Comparison of ENCODE assay signal across 8 cellular contexts in the genomic region with DNA sequence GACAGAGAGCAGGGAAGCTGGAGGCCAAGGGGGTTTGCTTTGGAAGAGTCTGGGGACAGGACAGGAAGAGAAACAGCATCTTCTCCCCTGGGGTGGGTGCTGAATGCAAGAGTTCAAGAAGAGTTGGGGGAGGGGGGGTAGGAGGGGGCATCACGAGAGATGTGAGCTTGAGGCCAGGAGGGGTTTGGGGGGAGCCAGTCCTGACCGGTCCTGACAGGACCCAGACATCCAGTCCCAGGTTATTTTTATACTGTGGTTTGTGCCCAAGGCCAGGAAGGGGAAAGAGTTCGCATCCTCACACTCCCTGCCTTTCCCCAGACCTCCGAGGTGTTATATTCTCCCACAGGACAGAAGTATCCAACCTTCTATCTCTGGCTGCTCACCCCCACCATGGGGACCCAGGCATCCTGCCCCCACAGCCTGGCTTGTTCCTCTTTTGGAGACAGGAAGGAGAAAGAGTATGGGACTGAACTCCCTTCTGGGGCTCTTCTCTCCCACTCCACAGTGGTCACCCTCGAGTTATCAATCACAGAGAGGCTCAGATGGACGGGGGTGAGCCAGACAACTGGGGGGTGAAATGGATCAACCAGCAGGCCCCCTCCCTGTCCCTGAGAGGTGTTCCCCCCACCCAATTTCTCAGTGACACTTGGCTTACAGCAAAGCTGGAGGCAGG. TPM values are rescaled to one million over a fixed set of nuclear protein-coding genes. Genes with fewer than 3 reads are reported as not detected.
DNase-seq lines count a peak whose midpoint lies in the region; ATAC-seq, FAIRE-seq and TF ChIP-seq lines count a peak whose summit lies in the region.

No MANE protein-coding gene starts in this region.

- CTCF ChIA-PET in A549 (lab: Yijun Ruan, JAX): interaction anchor here (0.6 to 8.5 kb wide), 8 partner anchors 8 to 370 kb away, joined by 3 to 127 read pairs (median 4); no protein-coding TSS in a partner anchor

- H3K9me3 ChIP-seq in A549 (no peaks in the 10 kb centered on the region), body of pancreas (no peaks in the 10 kb centered on the region), mononuclear cell (ENCODE audit: low read depth, low read length) (no peaks in the 10 kb centered on the region)

- FAIRE-seq in A549 (lab: Jason Lieb, UNC): no peak

- TF ChIP-seq RAD21 in A549 (conservative IDR thresholded peaks at IDR 0.05 in 1 of 2, IDR thresholded peaks at IDR 0.05 in 1 of 2): no peak

- intact Hi-C loops in body of pancreas (cut with DNase I): loop anchor here (10.0 kb wide), 1 partner anchor 209 kb away; no protein-coding TSS in a partner anchor

- no peak overlapping the region for H3K4me3 ChIP-seq in A549
- H3K4me3 ChIP-seq in HFF-Myc (replicated peaks; ENCODE audit: low read depth, low read length): peak overlapping the region; percentile 84
- H3K4me3 ChIP-seq in body of pancreas: no peak overlapping the region
- H3K4me3 ChIP-seq in mononuclear cell (ENCODE audit: low read length): peak overlapping the region; percentile 91

- DNase-seq in A549 (ENCODE audit: low read depth in 1 of 2, low spot score in 1 of 2) (no peak), HFF-Myc (ENCODE audit: extremely low read depth, low read depth) (no peak), body of pancreas (no peak), GM13977 (ENCODE audit: low spot score) (no peak), NCI-H1417 (lab: John Stamatoyannopoulos, UW) (no peak), hippocampal formation (lab: John Stamatoyannopoulos, UW) (no peak)

- POLR2A ChIA-PET in A549 (lab: Yijun Ruan, JAX): no interaction called here

- no peaks in the 10 kb centered on the region for H3K36me3 ChIP-seq in body of pancreas (replicated peaks in 1 of 2; ENCODE audit: insufficient read depth in 1 of 2, low read depth in 2 of 2)

- H3K27ac ChIP-seq in A549 (no peak overlapping the region), body of pancreas (peak overlapping the region in 3 of 4 donors; percentile 10 to 83 (median 38))

- TF ChIP-seq POLR2A in A549 (IDR thresholded peaks at IDR 0.05; ENCODE audit: low read length) (no peak), body of pancreas (IDR thresholded peaks at IDR 0.05) (no peak)

- in situ Hi-C loops in GM13977 (cut with MboI; ENCODE audit: low pct_unique_long_range_greater_than_20kb, low sequenced_read_pairs, unreplicated experiment): no loop called here

- no peak for TF ChIP-seq EP300 in A549 (IDR thresholded peaks at IDR 0.05)

- H3K4me1 ChIP-seq in A549: peaks cover 33% of the 10 kb centered on the region
- H3K4me1 ChIP-seq in body of pancreas: peaks cover 43% of the 10 kb centered on the region
- H3K4me1 ChIP-seq in mononuclear cell (ENCODE audit: insufficient read depth, low read length): peaks cover 55% of the 10 kb centered on the region

- H3K27me3 ChIP-seq in body of pancreas (no peaks in the 10 kb centered on the region), mononuclear cell (ENCODE audit: insufficient read depth, low read length) (no peaks in the 10 kb centered on the region)

- 51% methylated on average over 6 of the region's 6 CpGs for WGBS in A549 (ENCODE audit: missing lambda C conversion rate)
- WGBS in body of pancreas, 2 donors: 22 to 26% methylated on average over 6 of the region's 6 CpGs

- TF ChIP-seq CTCF in A549 (IDR thresholded peaks at IDR 0.05) (no peak), HFF-Myc (IDR thresholded peaks at IDR 0.05; ENCODE audit: low read depth, low read length, missing control alignments) (no peak), body of pancreas (IDR thresholded peaks at IDR 0.05) (no peak), GM13977 (IDR thresholded peaks at IDR 0.05; ENCODE audit: extremely low read depth, insufficient read depth, missing control alignments) (no peak)

- H3K4me2 ChIP-seq in A549: peak overlapping the region; percentile 74

- ATAC-seq in A549 (no peak), body of pancreas (no peak), HG03520 (IDR thresholded peaks at IDR 0.05; ENCODE audit: unreplicated experiment) (no peak)

TF ChIP-seq in A549, 52 proteins besides CTCF, POLR2A, EP300 and RAD21 (continues in another document):
- TF ChIP-seq JUN (IDR thresholded peaks at IDR 0.05) (no peak), PHF8 (IDR thresholded peaks at IDR 0.05; ENCODE audit: borderline replicate concordance, low read depth) (no peak), RNF2 (IDR thresholded peaks at IDR 0.05; ENCODE audit: borderline replicate concordance, low read depth) (no peak), RCOR1 (IDR thresholded peaks at IDR 0.05; ENCODE audit: low read depth, low read length) (no peak), FOSB (CRISPR knock-in tag; IDR thresholded peaks at IDR 0.05) (no peak), FOSL2 (IDR thresholded peaks at IDR 0.05) (no peak), FOSL2 (CRISPR knock-in tag; IDR thresholded peaks at IDR 0.05) (no peak), BHLHE40 (IDR thresholded peaks at IDR 0.05; ENCODE audit: low read depth, low read length) (no peak), HOXA7 (CRISPR knock-in tag; IDR thresholded peaks at IDR 0.05) (no peak)
- TF ChIP-seq, protein P1, sequence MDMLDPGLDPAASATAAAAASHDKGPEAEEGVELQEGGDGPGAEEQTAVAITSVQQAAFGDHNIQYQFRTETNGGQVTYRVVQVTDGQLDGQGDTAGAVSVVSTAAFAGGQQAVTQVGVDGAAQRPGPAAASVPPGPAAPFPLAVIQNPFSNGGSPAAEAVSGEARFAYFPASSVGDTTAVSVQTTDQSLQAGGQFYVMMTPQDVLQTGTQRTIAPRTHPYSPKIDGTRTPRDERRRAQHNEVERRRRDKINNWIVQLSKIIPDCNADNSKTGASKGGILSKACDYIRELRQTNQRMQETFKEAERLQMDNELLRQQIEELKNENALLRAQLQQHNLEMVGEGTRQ (IDR thresholded peaks at IDR 0.05): no peak
- TF ChIP-seq, protein P2, sequence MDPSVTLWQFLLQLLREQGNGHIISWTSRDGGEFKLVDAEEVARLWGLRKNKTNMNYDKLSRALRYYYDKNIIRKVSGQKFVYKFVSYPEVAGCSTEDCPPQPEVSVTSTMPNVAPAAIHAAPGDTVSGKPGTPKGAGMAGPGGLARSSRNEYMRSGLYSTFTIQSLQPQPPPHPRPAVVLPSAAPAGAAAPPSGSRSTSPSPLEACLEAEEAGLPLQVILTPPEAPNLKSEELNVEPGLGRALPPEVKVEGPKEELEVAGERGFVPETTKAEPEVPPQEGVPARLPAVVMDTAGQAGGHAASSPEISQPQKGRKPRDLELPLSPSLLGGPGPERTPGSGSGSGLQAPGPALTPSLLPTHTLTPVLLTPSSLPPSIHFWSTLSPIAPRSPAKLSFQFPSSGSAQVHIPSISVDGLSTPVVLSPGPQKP (IDR thresholded peaks at IDR 0.05; ENCODE audit: low read depth, low read length): no peak
- TF ChIP-seq, protein P3, sequence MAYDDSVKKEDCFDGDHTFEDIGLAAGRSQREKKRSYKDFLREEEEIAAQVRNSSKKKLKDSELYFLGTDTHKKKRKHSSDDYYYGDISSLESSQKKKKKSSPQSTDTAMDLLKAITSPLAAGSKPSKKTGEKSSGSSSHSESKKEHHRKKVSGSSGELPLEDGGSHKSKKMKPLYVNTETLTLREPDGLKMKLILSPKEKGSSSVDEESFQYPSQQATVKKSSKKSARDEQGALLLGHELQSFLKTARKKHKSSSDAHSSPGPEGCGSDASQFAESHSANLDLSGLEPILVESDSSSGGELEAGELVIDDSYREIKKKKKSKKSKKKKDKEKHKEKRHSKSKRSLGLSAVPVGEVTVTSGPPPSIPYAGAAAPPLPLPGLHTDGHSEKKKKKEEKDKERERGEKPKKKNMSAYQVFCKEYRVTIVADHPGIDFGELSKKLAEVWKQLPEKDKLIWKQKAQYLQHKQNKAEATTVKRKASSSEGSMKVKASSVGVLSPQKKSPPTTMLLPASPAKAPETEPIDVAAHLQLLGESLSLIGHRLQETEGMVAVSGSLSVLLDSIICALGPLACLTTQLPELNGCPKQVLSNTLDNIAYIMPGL (CRISPR knock-in tag; IDR thresholded peaks at IDR 0.05; ENCODE audit: borderline replicate concordance): no peak

RNA-seq across cellular contexts. Expression of a gene that starts 2.8 kb away (rescaled TPM):
- polyA plus RNA-seq in A549 (2011; rRNA removed) (6.2 and 7.9 TPM in 2 replicates), A549 (2017; fragmentation: RNase III; extraction: RNeasy Plus Mini Kit Qiagen cat#74134 plus additional on column Dnase treatment) (20.7 to 28.9 TPM (median 28.3 TPM) in 3 replicates)
- polyA plus RNA-seq in A549 (2012; cell fraction: cytosol; rRNA removed): 15.5 and 22.6 TPM in 2 replicates
- polyA plus RNA-seq in A549 (2012; cell fraction: nucleus; rRNA removed): 26.1 and 31.1 TPM in 2 replicates
- 6.5 and 8.2 TPM in 2 replicates for polyA minus RNA-seq in A549 (2011; rRNA and poly(A)+ RNA removed)
- total RNA-seq in body of pancreas (10 to 100 TPM; 16.6 to 34.9 TPM), mononuclear cell (39.8 TPM)

RNA-seq across cellular contexts. Expression of a gene that starts 7.5 kb away (rescaled TPM):
- polyA plus RNA-seq in A549 (2011; rRNA removed) (0.32 and 0.47 TPM in 2 replicates), A549 (2017; fragmentation: RNase III; extraction: RNeasy Plus Mini Kit Qiagen cat#74134 plus additional on column Dnase treatment) (1.5 to 3.7 TPM (median 3.1 TPM) in 3 replicates)
- 0.70 and 0.96 TPM in 2 replicates for polyA plus RNA-seq in A549 (2012; cell fraction: cytosol; rRNA removed)
- polyA plus RNA-seq in A549 (2012; cell fraction: nucleus; rRNA removed): 1.6 and 1.9 TPM in 2 replicates
- 0.12 and 0.24 TPM in 2 replicates for polyA minus RNA-seq in A549 (2011; rRNA and poly(A)+ RNA removed)
- total RNA-seq in body of pancreas (1 to 10 TPM; 1.0 to 1.3 TPM), mononuclear cell (0.10 TPM)

RNA-seq across cellular contexts. Expression of a gene that starts 12.2 kb away (rescaled TPM):
- polyA plus RNA-seq in A549 (2011; rRNA removed) (0.17 and 0.40 TPM in 2 replicates), A549 (2017; fragmentation: RNase III; extraction: RNeasy Plus Mini Kit Qiagen cat#74134 plus additional on column Dnase treatment) (0.33 to 0.39 TPM (median 0.34 TPM) in 3 replicates)
- polyA plus RNA-seq in A549 (2012; cell fraction: cytosol; rRNA removed): 0.49 and 0.54 TPM in 2 replicates
- polyA plus RNA-seq in A549 (2012; cell fraction: nucleus; rRNA removed): 0.62 and 0.92 TPM in 2 replicates
- not detected in 2 replicates for polyA minus RNA-seq in A549 (2011; rRNA and poly(A)+ RNA removed)
- total RNA-seq in body of pancreas (1 to 10 TPM in 1 of 2 donors, not detected in 1; 1.0 TPM), mononuclear cell (0.73 TPM)

RNA-seq across cellular contexts. Expression of a gene that starts 39.9 kb away (rescaled TPM):
- polyA plus RNA-seq in A549 (2011; rRNA removed) (15.2 and 15.7 TPM in 2 replicates), A549 (2017; fragmentation: RNase III; extraction: RNeasy Plus Mini Kit Qiagen cat#74134 plus additional on column Dnase treatment) (29.9 to 33.0 TPM (median 31.6 TPM) in 3 replicates)
- 66.3 and 69.9 TPM in 2 replicates for polyA plus RNA-seq in A549 (2012; cell fraction: cytosol; rRNA removed)
- 103 and 122 TPM in 2 replicates for polyA plus RNA-seq in A549 (2012; cell fraction: nucleus; rRNA removed)
- polyA minus RNA-seq in A549 (2011; rRNA and poly(A)+ RNA removed): 9.5 and 10.7 TPM in 2 replicates
- total RNA-seq in body of pancreas (10 to 100 TPM; 39.4 to 69.2 TPM), mononuclear cell (12.6 TPM)

RNA-seq across cellular contexts. Expression of a gene that starts 46.6 kb away (rescaled TPM):
- 10.0 and 13.1 TPM in 2 replicates for polyA plus RNA-seq in A549 (2011; rRNA removed)
- polyA plus RNA-seq in A549 (2012; cell fraction: cytosol; rRNA removed): 19.7 and 25.3 TPM in 2 replicates
- polyA plus RNA-seq in A549 (2012; cell fraction: nucleus; rRNA removed): 30.0 and 34.0 TPM in 2 replicates
- 36.7 to 38.4 TPM (median 38.2 TPM) in 3 replicates for polyA plus RNA-seq in A549 (2017; fragmentation: RNase III; extraction: RNeasy Plus Mini Kit Qiagen cat#74134 plus additional on column Dnase treatment)
- polyA minus RNA-seq in A549 (2011; rRNA and poly(A)+ RNA removed): 22.3 and 25.4 TPM in 2 replicates
- 10 to 100 TPM; 14.0 to 34.9 TPM for total RNA-seq in body of pancreas
- total RNA-seq in mononuclear cell: 36.7 TPM

Comparison
In these comparisons a context has a peak if more than half of its experiments do, and no peak if none do; other contexts are left out.
1. H3K27ac ChIP-seq: peak in body of pancreas (3 of 4); none in A549 (0 of 2).
2. H3K4me3 ChIP-seq: peak in HFF-Myc (single experiment) and mononuclear cell (single experiment); none in A549 (single experiment) and body of pancreas (0 of 2).